9 cellular contexts compared by ENCODE assay signal in the genomic region with DNA sequence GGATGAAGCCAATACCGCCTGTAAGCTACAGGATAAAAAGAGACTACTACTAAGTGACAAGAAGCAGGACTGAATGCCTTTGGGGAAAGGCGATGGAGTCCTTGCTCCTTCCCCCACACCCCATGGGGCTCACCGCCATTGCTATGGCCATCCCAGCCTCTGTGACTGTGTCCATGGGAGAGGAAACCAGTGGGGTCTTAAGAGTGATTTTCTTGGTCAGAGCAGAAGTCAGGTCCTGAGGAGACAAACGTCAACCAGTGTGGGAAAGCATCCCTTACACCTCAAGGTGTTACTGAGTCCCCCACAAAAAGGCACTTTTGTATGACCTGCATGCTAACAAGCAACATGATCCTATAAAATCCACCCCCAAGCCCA. TPM values are rescaled to one million over a fixed set of nuclear protein-coding genes. Genes with fewer than 3 reads are reported as not detected.
DNase-seq lines count a peak whose midpoint lies in the region; ATAC-seq and TF ChIP-seq lines count a peak whose summit lies in the region.
"Had no signal": no experiment of that assay in that cellular context is flagged by ENCODE, and none has a peak within 500 bp of the region (broad histone marks: within the 10 kb centered on the region; RNA-seq: fewer than 3 reads in every experiment).

No MANE protein-coding gene starts in this region.

- peaks cover 62 to 63% of the 10 kb centered on the region in 2 donors for H3K36me3 Mint-ChIP-seq in CD14-positive monocyte

- H3K9me2 ChIP-seq in neural cell (ENCODE audit: insufficient read depth, low read length): no peaks in the 10 kb centered on the region

- H3K27ac Mint-ChIP-seq in CD14-positive monocyte: peak overlapping the region in 6 of 7 donors; percentile 59 to 98 (median 96)

- H3F3A ChIP-seq in neural cell (ENCODE audit: insufficient read depth, low read length, poor library complexity, severe bottlenecking): no peaks in the 10 kb centered on the region

- no peak for ATAC-seq in HG02588 (IDR thresholded peaks at IDR 0.05; ENCODE audit: unreplicated experiment)
- no peak for ATAC-seq in GM18502 (IDR thresholded peaks at IDR 0.05; ENCODE audit: poor library complexity, unreplicated experiment)
- no peak for ATAC-seq in HG03139 (IDR thresholded peaks at IDR 0.05; ENCODE audit: unreplicated experiment)

- H3K4me3 ChIP-seq in NB4 (ENCODE audit: low read depth, low read length): peak overlapping the region; percentile 95
- H3K4me3 ChIP-seq in dorsolateral prefrontal cortex: peak overlapping the region in 57 of 59 donors; percentile 55 to 99 (median 82)
- H3K4me3 ChIP-seq in neural cell (ENCODE audit: low read length): peak overlapping the region; percentile 85

- H4K20me1 ChIP-seq in neural cell (ENCODE audit: insufficient read depth): no peaks in the 10 kb centered on the region

- no peaks in the 10 kb centered on the region for H3K27me3 Mint-ChIP-seq in CD14-positive monocyte (ENCODE audit: low read depth in 3 of 3)

- TF ChIP-seq CTCF in CD14-positive monocyte (IDR thresholded peaks at IDR 0.05): no peak
- no peak for TF ChIP-seq CTCF in NB4 (IDR thresholded peaks at IDR 0.05; ENCODE audit: low read depth, low read length)
- no peak for TF ChIP-seq CTCF in dorsolateral prefrontal cortex (IDR thresholded peaks at IDR 0.05 in 54 of 56, conservative IDR thresholded peaks at IDR 0.05 in 2 of 56; ENCODE audit: low read depth in 1 of 56, partially characterized antibody in 56 of 56)
- TF ChIP-seq CTCF in neural cell (IDR thresholded peaks at IDR 0.05; ENCODE audit: poor library complexity, severe bottlenecking): no peak

- no peak overlapping the region for H2AFZ ChIP-seq in neural cell (ENCODE audit: low read depth, low read length)

- no peak for TF ChIP-seq EP300 in neural cell (conservative IDR thresholded peaks at IDR 0.05; ENCODE audit: poor library complexity, severe bottlenecking)

- peak overlapping the region; percentile 81 for H3K4me2 ChIP-seq in neural cell (ENCODE audit: low read length)

- peak overlapping the region; percentile 91 for H3K9ac ChIP-seq in neural cell (ENCODE audit: low read length)

- intact Hi-C loops in CD14-positive monocyte (cut with micrococcal nuclease): no loop called here
- intact Hi-C loops in dorsolateral prefrontal cortex (cut with DNase I): loop anchor here in 1 of 2 donors (10.0 kb wide), 1 partner anchor 387 kb away; the partner anchor contains the start of genes RHOA and TCTA

- H3K27me3 ChIP-seq in dorsolateral prefrontal cortex: no peaks in the 10 kb centered on the region
- H3K27me3 ChIP-seq in neural cell (ENCODE audit: insufficient read depth, low read depth, low read length): no peaks in the 10 kb centered on the region

- DNase-seq in CD14-positive monocyte (ENCODE audit: low spot score) (no peak), NB4 (ENCODE audit: low read depth) (no peak), dorsolateral prefrontal cortex (no peak), SKM-1 (lab: John Stamatoyannopoulos, UW; ENCODE audit: unreplicated experiment) (no peak)

- no peak for TF ChIP-seq POLR2A in NB4 (IDR thresholded peaks at IDR 0.05; ENCODE audit: extremely low read depth, insufficient read length)

- H3K4me1 Mint-ChIP-seq in CD14-positive monocyte: peaks cover 25% of the 10 kb centered on the region

- H3K27ac ChIP-seq in dorsolateral prefrontal cortex (peak overlapping the region in 53 of 59 donors; percentile 76 to 98 (median 93)), neural cell (ENCODE audit: low read length) (peak overlapping the region; percentile 86)

- no peak for TF ChIP-seq RAD21 in neural cell (conservative IDR thresholded peaks at IDR 0.05)

- H3K9me3 Mint-ChIP-seq in CD14-positive monocyte: no peaks in the 10 kb centered on the region

- no peaks in the 10 kb centered on the region for H3K36me3 ChIP-seq in neural cell (ENCODE audit: insufficient read depth, low read length)

- H3K9me3 ChIP-seq in neural cell (ENCODE audit: low read length): no peaks in the 10 kb centered on the region
- H3K9me3 ChIP-seq: mucosa of descending colon had no signal

- peak overlapping the region; percentile 79 to 91 for H3K4me3 Mint-ChIP-seq in CD14-positive monocyte

- peaks cover 7% of the 10 kb centered on the region for H3K79me2 ChIP-seq in neural cell (replicated peaks; ENCODE audit: insufficient read depth, low read length)

TF ChIP-seq in neural cell, 6 proteins besides CTCF, POLR2A, EP300 and RAD21:
- TF ChIP-seq SMC3 (conservative IDR thresholded peaks at IDR 0.05; ENCODE audit: poor library complexity) (no peak), EZH2 (IDR thresholded peaks at IDR 0.05; ENCODE audit: borderline replicate concordance, insufficient read depth, low read length, poor library complexity, severe bottlenecking) (no peak), TAF1 (IDR thresholded peaks at IDR 0.05; ENCODE audit: low read depth) (no peak), REST (IDR thresholded peaks at IDR 0.05; ENCODE audit: borderline replicate concordance) (no peak), MXI1 (conservative IDR thresholded peaks at IDR 0.05; ENCODE audit: poor library complexity, severe bottlenecking) (no peak), POLR2AphosphoS5 (IDR thresholded peaks at IDR 0.05) (no peak)

RNA-seq across cellular contexts. Expression of gene IMPDH2, which starts 0.9 kb away (rescaled TPM):
- 10 to 100 TPM; 20.8 to 21.0 TPM for polyA plus RNA-seq in CD14-positive monocyte
- total RNA-seq in dorsolateral prefrontal cortex: 10 to 100 TPM; 36.9 to 82.7 (median 56.0) TPM
- 137 and 148 TPM in 2 replicates for polyA plus RNA-seq in neural cell
- polyA minus RNA-seq in neural cell: 79.9 and 80.3 TPM in 2 replicates

RNA-seq across cellular contexts. Expression of gene NDUFAF3, which starts 6.4 kb away (rescaled TPM):
- 10 to 100 TPM; 88.8 to 93.4 TPM for polyA plus RNA-seq in CD14-positive monocyte
- 100 to 1,000 TPM in 8 of 120 experiments, 10 to 100 TPM in 112; 57.3 to 129 (median 81.1) TPM for total RNA-seq in dorsolateral prefrontal cortex
- 36.2 and 49.0 TPM in 2 replicates for polyA plus RNA-seq in neural cell
- 31.0 and 41.6 TPM in 2 replicates for polyA minus RNA-seq in neural cell

RNA-seq across cellular contexts. Expression of gene DALRD3, which starts 9.9 kb away (rescaled TPM):
- polyA plus RNA-seq in CD14-positive monocyte (10 to 100 TPM; 15.0 to 20.0 TPM), neural cell (121 and 145 TPM in 2 replicates)
- total RNA-seq in dorsolateral prefrontal cortex: 10 to 100 TPM; 12.8 to 34.8 (median 24.4) TPM
- polyA minus RNA-seq in neural cell: 31.6 and 32.4 TPM in 2 replicates

RNA-seq across cellular contexts. Expression of gene WDR6, which starts 21.1 kb away (rescaled TPM):
- 10 to 100 TPM; 30.6 to 46.3 TPM for polyA plus RNA-seq in CD14-positive monocyte
- 100 to 1,000 TPM in 89 of 120 experiments, 10 to 100 TPM in 31; 60.3 to 190 (median 117) TPM for total RNA-seq in dorsolateral prefrontal cortex
- 315 and 326 TPM in 2 replicates for polyA plus RNA-seq in neural cell
- 162 TPM in 2 replicates for polyA minus RNA-seq in neural cell

RNA-seq across cellular contexts. Expression of gene P4HTM, which starts 38.2 kb away (rescaled TPM):
- polyA plus RNA-seq in CD14-positive monocyte (10 to 100 TPM; 14.9 to 18.1 TPM), neural cell (97.3 and 111 TPM in 2 replicates)
- total RNA-seq in dorsolateral prefrontal cortex: 100 to 1,000 TPM in 117 of 120 experiments, 10 to 100 TPM in 3; 91.4 to 175 (median 129) TPM
- polyA minus RNA-seq in neural cell: 49.3 and 58.4 TPM in 2 replicates
